ENCODE assay signal across 20 cellular contexts in the genomic region with DNA sequence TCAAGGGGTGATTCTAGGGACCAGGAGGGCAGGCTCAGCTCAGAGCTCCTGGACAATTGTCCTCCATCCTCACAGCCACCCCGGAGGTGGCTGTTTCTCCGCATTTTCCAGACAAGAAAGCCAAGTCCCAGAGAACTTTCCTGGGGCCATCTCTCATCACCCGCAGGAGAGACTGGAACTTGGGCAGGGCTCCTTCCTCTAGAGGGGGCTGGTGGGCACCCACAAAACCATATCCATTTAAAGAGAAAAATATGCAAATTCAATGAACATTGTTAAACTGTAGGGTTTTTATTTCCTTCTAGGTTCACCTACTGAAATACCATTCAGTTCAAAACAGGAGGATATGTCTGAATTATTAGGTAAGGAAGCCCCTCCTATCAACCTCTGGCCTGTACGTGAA. TPM values are rescaled to one million over a fixed set of nuclear protein-coding genes. Genes with fewer than 3 reads are reported as not detected.
DNase-seq lines count a peak whose midpoint lies in the region; ATAC-seq and TF ChIP-seq lines count a peak whose summit lies in the region.
"Had no signal": no experiment of that assay in that cellular context is flagged by ENCODE, and none has a peak within 500 bp of the region (broad histone marks: within the 10 kb centered on the region; RNA-seq: fewer than 3 reads in every experiment).

No MANE protein-coding gene starts in this region.

- H3K27ac ChIP-seq in SK-N-SH (ENCODE audit: low read depth in 2 of 2, low read length in 1 of 2): no peak overlapping the region
- H3K27ac ChIP-seq: 22Rv1, RWPE1 had no signal

- no peak overlapping the region for H3K4me3 Mint-ChIP-seq in chondrocyte (ENCODE audit: unreplicated experiment)
- H3K4me3 Mint-ChIP-seq: IgD-negative memory B cell had no signal

- 20% methylated on average over 4 of the region's 4 CpGs for WGBS in SK-N-SH (ENCODE audit: low lambda C conversion rate)

- no peaks in the 10 kb centered on the region for H3K36me3 Mint-ChIP-seq in chondrocyte (ENCODE audit: low read depth)
- H3K36me3 Mint-ChIP-seq: IgD-negative memory B cell had no signal

- DNase-seq in SK-N-SH: no peak
- peak; percentile 17 for DNase-seq in NAMALWA (ENCODE audit: low spot score)
- no peak for DNase-seq in chondrocyte (ENCODE audit: low spot score)
- no peak for DNase-seq in retinal pigment epithelial cell (ENCODE audit: low read depth)
- DNase-seq in NCI-H2171 treated with DMSO at 0.1 percent for 48 hours (lab: John Stamatoyannopoulos, UW): no peak
- no peak for DNase-seq in erythroblast (lab: John Stamatoyannopoulos, UW)
- DNase-seq: DMS79 treated with DMSO at 0.1 percent for 48 hours, GDM1, NCI-H1092, NCI-H146, NCI-H2227 treated with DMSO at 0.1 percent for 48 hours, NCI-H524 treated with DMSO at 0.1 percent for 48 hours had no signal

- no peaks in the 10 kb centered on the region for H3K4me1 ChIP-seq in SK-N-SH (ENCODE audit: control insufficient read depth in 1 of 2, insufficient read depth in 2 of 2, low read depth in 1 of 2, low read length in 1 of 2)

- H3K27me3 Mint-ChIP-seq in chondrocyte (ENCODE audit: low read depth): no peaks in the 10 kb centered on the region
- H3K27me3 Mint-ChIP-seq: IgD-negative memory B cell had no signal

- no peaks in the 10 kb centered on the region for H3K4me1 Mint-ChIP-seq in chondrocyte (ENCODE audit: low read depth)

- TF ChIP-seq CTCF in SK-N-SH (IDR thresholded peaks at IDR 0.05) (peak; percentile 33), chondrocyte (IDR thresholded peaks at IDR 0.05) (peak; percentile 7), retinal pigment epithelial cell (conservative IDR thresholded peaks at IDR 0.05; ENCODE audit: low read depth, low read length) (peak; percentile 45)

- H3K4me2 ChIP-seq in SK-N-SH: no peak overlapping the region

- TF ChIP-seq POLR2A in erythroblast (IDR thresholded peaks at IDR 0.05; ENCODE audit: low read length): no peak

- H3F3A ChIP-seq in SK-N-SH (replicated peaks; ENCODE audit: insufficient read depth): no peaks in the 10 kb centered on the region

- no peaks in the 10 kb centered on the region for H3K36me3 ChIP-seq in SK-N-SH (replicated peaks in 1 of 2; ENCODE audit: control insufficient read depth in 1 of 2, insufficient read depth in 2 of 2, low read length in 1 of 2)

- H3K9me2 ChIP-seq in SK-N-SH: no peaks in the 10 kb centered on the region

- TF ChIP-seq RAD21 in SK-N-SH (IDR thresholded peaks at IDR 0.05; ENCODE audit: low read length): no peak

- no peak overlapping the region for H2AFZ ChIP-seq in SK-N-SH (ENCODE audit: low read depth)

- peaks cover 4% of the 10 kb centered on the region for H3K9me3 Mint-ChIP-seq in chondrocyte (ENCODE audit: low read depth)

- POLR2A ChIA-PET in SK-N-SH (lab: Yijun Ruan, JAX): no interaction called here

- peaks cover 16% of the 10 kb centered on the region; the same call in 1 of the 2 replicates for H3K27me3 ChIP-seq in SK-N-SH (ENCODE audit: insufficient read depth)

- no peak overlapping the region for H3K27ac Mint-ChIP-seq in chondrocyte (ENCODE audit: unreplicated experiment)
- H3K27ac Mint-ChIP-seq: IgD-negative memory B cell had no signal

- H3K9ac ChIP-seq in SK-N-SH: no peak overlapping the region

- H3K9me3 ChIP-seq in SK-N-SH: no peaks in the 10 kb centered on the region

- CTCF ChIA-PET in SK-N-SH (lab: Yijun Ruan, JAX): interaction anchor here (1.1 kb wide), 1 partner anchor 51 kb away, joined by 3 read pairs; no protein-coding TSS in a partner anchor

- no peaks in the 10 kb centered on the region for H4K20me1 ChIP-seq in SK-N-SH (ENCODE audit: insufficient read depth)

- no peaks in the 10 kb centered on the region for H3K79me2 ChIP-seq in SK-N-SH (ENCODE audit: insufficient read depth)

- no peak for TF ChIP-seq EP300 in SK-N-SH (IDR thresholded peaks at IDR 0.05; ENCODE audit: borderline replicate concordance in 1 of 2, low read depth in 1 of 2, low read length in 1 of 2)

- no peak overlapping the region for H3K4me3 ChIP-seq in SK-N-SH (ENCODE audit: low read depth in 2 of 2, low read length in 1 of 2)
- no peak overlapping the region for H3K4me3 ChIP-seq in retinal pigment epithelial cell (ENCODE audit: low read length)

- no peak for ATAC-seq in SK-N-SH treated with all-trans-retinoic acid at 6 μM for 48 hours
- ATAC-seq in GM18517 (IDR thresholded peaks at IDR 0.05; ENCODE audit: unreplicated experiment): no peak

TF ChIP-seq in SK-N-SH, 30 proteins besides CTCF, POLR2A, EP300 and RAD21:
- no peak for TF ChIP-seq YY1 (IDR thresholded peaks at IDR 0.05; ENCODE audit: low read depth)
- no peak for TF ChIP-seq JUND (IDR thresholded peaks at IDR 0.05)
- TF ChIP-seq NRF1 (IDR thresholded peaks at IDR 0.05; ENCODE audit: low read depth, low read length): no peak

TF ChIP-seq in SK-N-SH treated with all-trans-retinoic acid at 6 μM for 48 hours, 23 proteins besides CTCF, POLR2A, EP300 and RAD21:
- TF ChIP-seq, protein P1, sequence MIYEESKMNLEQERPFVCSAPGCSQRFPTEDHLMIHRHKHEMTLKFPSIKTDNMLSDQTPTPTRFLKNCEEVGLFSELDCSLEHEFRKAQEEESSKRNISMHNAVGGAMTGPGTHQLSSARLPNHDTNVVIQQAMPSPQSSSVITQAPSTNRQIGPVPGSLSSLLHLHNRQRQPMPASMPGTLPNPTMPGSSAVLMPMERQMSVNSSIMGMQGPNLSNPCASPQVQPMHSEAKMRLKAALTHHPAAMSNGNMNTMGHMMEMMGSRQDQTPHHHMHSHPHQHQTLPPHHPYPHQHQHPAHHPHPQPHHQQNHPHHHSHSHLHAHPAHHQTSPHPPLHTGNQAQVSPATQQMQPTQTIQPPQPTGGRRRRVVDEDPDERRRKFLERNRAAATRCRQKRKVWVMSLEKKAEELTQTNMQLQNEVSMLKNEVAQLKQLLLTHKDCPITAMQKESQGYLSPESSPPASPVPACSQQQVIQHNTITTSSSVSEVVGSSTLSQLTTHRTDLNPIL (CRISPR knock-in tag; IDR thresholded peaks at IDR 0.05; ENCODE audit: low read depth): no peak

RNA-seq across cellular contexts. Expression of a gene that starts 16.6 kb away (rescaled TPM):
- polyA plus RNA-seq in SK-N-SH (2012; rRNA removed): not detected in 2 replicates
- not detected in 2 replicates for polyA plus RNA-seq in SK-N-SH (2012; cell fraction: cytosol; rRNA removed)
- polyA plus RNA-seq in SK-N-SH (2012; cell fraction: nucleus; rRNA removed): not detected in 2 replicates
- total RNA-seq in chondrocyte: not detected in 3 replicates
- total RNA-seq: H4, HT1080 had no signal
- polyA plus RNA-seq: BJ, IgD-negative memory B cell had no signal
